In the genomic region with DNA sequence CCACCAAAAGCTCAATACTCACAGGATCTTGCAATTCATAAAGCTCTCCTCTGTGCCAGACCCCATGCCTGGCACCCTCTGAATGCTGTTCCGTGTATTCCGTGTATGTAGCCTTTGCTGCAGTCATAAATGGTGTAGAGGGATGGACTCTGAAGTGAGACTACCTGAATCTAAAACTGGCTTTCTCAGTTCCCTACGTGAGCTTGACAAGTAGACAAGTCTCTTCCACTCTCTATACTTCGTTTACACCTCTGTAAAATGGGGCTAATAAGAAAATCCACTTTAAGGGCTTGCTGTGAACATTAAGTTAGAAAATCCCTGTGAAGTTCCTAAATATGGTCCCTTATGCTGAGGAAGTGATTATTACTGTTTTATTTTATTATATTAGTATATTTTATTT, we compare ENCODE assay signal across 22 cellular contexts. TPM values are rescaled to one million over a fixed set of nuclear protein-coding genes. Genes with fewer than 3 reads are reported as not detected.
DNase-seq lines count a peak whose midpoint lies in the region; ATAC-seq, FAIRE-seq and TF ChIP-seq lines count a peak whose summit lies in the region.
"Had no signal": no experiment of that assay in that cellular context is flagged by ENCODE, and none has a peak within 500 bp of the region (broad histone marks: within the 10 kb centered on the region; RNA-seq: fewer than 3 reads in every experiment).

No MANE protein-coding gene starts in this region.

- no peak for ATAC-seq in HG02610 (IDR thresholded peaks at IDR 0.05; ENCODE audit: unreplicated experiment)
- ATAC-seq in GM21423 (IDR thresholded peaks at IDR 0.05; ENCODE audit: unreplicated experiment), result no peak
- ATAC-seq: HCT116 had no signal

- H3K4me3 ChIP-seq in OCI-LY1 (ENCODE audit: low read depth, low read length, poor library complexity, severe bottlenecking), result no peak overlapping the region
- H3K4me3 ChIP-seq: BLaER1, colonic mucosa had no signal

- H3K4me1 Mint-ChIP-seq in activated CD4-positive, alpha-beta memory T cell treated with anti-CD3 and anti-CD28 coated beads for 36 hours (ENCODE audit: low read depth), result peaks cover 76% of the 10 kb centered on the region
- H3K4me1 Mint-ChIP-seq in activated CD4-positive, alpha-beta memory T cell treated with anti-CD3 and anti-CD28 coated beads, Interleukin-2, amount 10 ng/mL, durations not matched to agents 7 days and 5 days, result peaks cover 53% of the 10 kb centered on the region
- H3K4me1 Mint-ChIP-seq: brain had no signal

- peak; percentile 33 for FAIRE-seq in GM19239 (lab: Jason Lieb, UNC)

- H3K27me3 ChIP-seq in OCI-LY1 (ENCODE audit: insufficient read depth, low read length), result no peaks in the 10 kb centered on the region
- H3K27me3 ChIP-seq: BLaER1, colonic mucosa had no signal

- H3K4me2 ChIP-seq in OCI-LY1 (ENCODE audit: low read length), result no peak overlapping the region
- H3K4me2 ChIP-seq: BLaER1 had no signal

- H3K9me2 ChIP-seq in OCI-LY1 (ENCODE audit: low read depth, low read length), result no peaks in the 10 kb centered on the region

- TF ChIP-seq CTCF in OCI-LY1 (IDR thresholded peaks at IDR 0.05; ENCODE audit: low read length), result no peak

- H4K20me1 ChIP-seq in OCI-LY1 (ENCODE audit: insufficient read depth, low read length), result no peaks in the 10 kb centered on the region
- H4K20me1 ChIP-seq: BLaER1 had no signal

- intact Hi-C loops in activated CD4-positive, alpha-beta memory T cell treated with anti-CD3 and anti-CD28 coated beads for 36 hours (cut with micrococcal nuclease), result no loop called here

- no peaks in the 10 kb centered on the region for H3K9me3 ChIP-seq in OCI-LY1 (ENCODE audit: low read length)
- H3K9me3 ChIP-seq: BLaER1, colonic mucosa had no signal

- H3K36me3 Mint-ChIP-seq in activated CD4-positive, alpha-beta memory T cell treated with anti-CD3 and anti-CD28 coated beads for 36 hours, result peaks cover 58% of the 10 kb centered on the region
- peaks cover 56% of the 10 kb centered on the region for H3K36me3 Mint-ChIP-seq in activated CD4-positive, alpha-beta memory T cell treated with anti-CD3 and anti-CD28 coated beads, Interleukin-2, amount 10 ng/mL, durations not matched to agents 7 days and 5 days (ENCODE audit: low read depth)

- no peak for DNase-seq in activated CD4-positive, alpha-beta memory T cell treated with anti-CD3 and anti-CD28 coated beads for 36 hours
- DNase-seq in activated CD4-positive, alpha-beta memory T cell treated with anti-CD3 and anti-CD28 coated beads, Interleukin-2, amount 10 ng/mL, durations not matched to agents 7 days and 5 days, result no peak
- DNase-seq in GM19239 (ENCODE audit: insufficient read length, low spot score), result no peak
- peak; percentile 14 for DNase-seq in stimulated activated CD8-positive, alpha-beta memory T cell treated with anti-CD3 and anti-CD28 coated beads, Interleukin-4, amount 100 ng/mL, for 48 hours
- no peak for DNase-seq in SHP77 (lab: John Stamatoyannopoulos, UW)
- DNase-seq: activated CD4-positive, alpha-beta T cell treated with anti-CD3 and anti-CD28 coated beads for 1 hour; colonic mucosa; foreskin melanocyte; midbrain; NCI-H146; NCI-H226; NK-92 treated with Interleukin-12 subunit alpha and Interleukin-12 subunit beta, amount 100 ng/mL, for 24 hours; stimulated activated CD4-positive, alpha-beta T cell treated with anti-CD3 and anti-CD28 coated beads, Interleukin-12 subunit alpha, Interleukin-12 subunit beta, amount 100 ng/mL, for 4 hours; stimulated activated naive CD4-positive, alpha-beta T cell; trophoblast cell had no signal

- peaks cover 15% of the 10 kb centered on the region for H3K79me2 ChIP-seq in OCI-LY1 (ENCODE audit: insufficient read depth, low read length)

- H3K4me1 ChIP-seq in OCI-LY1 (ENCODE audit: insufficient read depth, low read length, severe bottlenecking), result peaks cover 65% of the 10 kb centered on the region
- H3K4me1 ChIP-seq: colonic mucosa had no signal

- H3K36me3 ChIP-seq in OCI-LY1 (ENCODE audit: insufficient read depth, low read length), result peaks cover 28% of the 10 kb centered on the region; the same call in 1 of the 2 replicates
- H3K36me3 ChIP-seq: colonic mucosa had no signal

- CTCF ChIA-PET in activated CD4-positive, alpha-beta memory T cell treated with anti-CD3 and anti-CD28 coated beads for 36 hours (lab: Charles Lee), result no interaction called here
- CTCF ChIA-PET in activated CD4-positive, alpha-beta memory T cell treated with anti-CD3 and anti-CD28 coated beads, Interleukin-2, amount 10 ng/mL, durations not matched to agents 7 days and 5 days (lab: Charles Lee), result interaction anchor here (1.2 kb wide), 1 partner anchor 30 kb away, joined by 5 read pairs; no protein-coding TSS in a partner anchor

- no peak overlapping the region for H2AFZ ChIP-seq in OCI-LY1 (ENCODE audit: low read length)

- no peaks in the 10 kb centered on the region for H3K9me3 Mint-ChIP-seq in activated CD4-positive, alpha-beta memory T cell treated with anti-CD3 and anti-CD28 coated beads for 36 hours
- H3K9me3 Mint-ChIP-seq in activated CD4-positive, alpha-beta memory T cell treated with anti-CD3 and anti-CD28 coated beads, Interleukin-2, amount 10 ng/mL, durations not matched to agents 7 days and 5 days, result no peaks in the 10 kb centered on the region
- H3K9me3 Mint-ChIP-seq: brain had no signal

- POLR2A ChIA-PET in activated CD4-positive, alpha-beta memory T cell treated with anti-CD3 and anti-CD28 coated beads for 36 hours (lab: Charles Lee), result no interaction called here
- POLR2A ChIA-PET in activated CD4-positive, alpha-beta memory T cell treated with anti-CD3 and anti-CD28 coated beads, Interleukin-2, amount 10 ng/mL, durations not matched to agents 7 days and 5 days (lab: Charles Lee), result interaction anchor here (4.3 kb wide), 1 partner anchor 31 kb away, joined by 17 read pairs; the partner anchor contains the start of gene PPP1R16B

- H3K9ac ChIP-seq in OCI-LY1 (ENCODE audit: low read length), result no peak overlapping the region
- H3K9ac ChIP-seq: BLaER1 had no signal

- H3K27ac Mint-ChIP-seq in activated CD4-positive, alpha-beta memory T cell treated with anti-CD3 and anti-CD28 coated beads for 36 hours, result peak overlapping the region; percentile 21
- no peak overlapping the region for H3K27ac Mint-ChIP-seq in activated CD4-positive, alpha-beta memory T cell treated with anti-CD3 and anti-CD28 coated beads, Interleukin-2, amount 10 ng/mL, durations not matched to agents 7 days and 5 days
- H3K27ac Mint-ChIP-seq: activated naive CD8-positive, alpha-beta T cell; brain had no signal

- no peaks in the 10 kb centered on the region for H3K27me3 Mint-ChIP-seq in activated CD4-positive, alpha-beta memory T cell treated with anti-CD3 and anti-CD28 coated beads for 36 hours
- no peaks in the 10 kb centered on the region for H3K27me3 Mint-ChIP-seq in activated CD4-positive, alpha-beta memory T cell treated with anti-CD3 and anti-CD28 coated beads, Interleukin-2, amount 10 ng/mL, durations not matched to agents 7 days and 5 days
- H3K27me3 Mint-ChIP-seq: activated naive CD8-positive, alpha-beta T cell had no signal

- peaks cover 8% of the 10 kb centered on the region; the same call in 1 of the 2 replicates for H3F3A ChIP-seq in OCI-LY1 (ENCODE audit: insufficient read depth, low read length)

- H3K4me3 Mint-ChIP-seq in activated CD4-positive, alpha-beta memory T cell treated with anti-CD3 and anti-CD28 coated beads for 36 hours, result no peak overlapping the region
- H3K4me3 Mint-ChIP-seq in activated CD4-positive, alpha-beta memory T cell treated with anti-CD3 and anti-CD28 coated beads, Interleukin-2, amount 10 ng/mL, durations not matched to agents 7 days and 5 days, result no peak overlapping the region
- H3K4me3 Mint-ChIP-seq: activated naive CD8-positive, alpha-beta T cell; brain had no signal

- peak overlapping the region; percentile 74 for H3K27ac ChIP-seq in OCI-LY1 (ENCODE audit: low read depth, low read length, poor library complexity, severe bottlenecking)
- H3K27ac ChIP-seq: BLaER1, colonic mucosa had no signal

RNA-seq across cellular contexts. Expression of gene PPP1R16B, which starts 31.5 kb away (rescaled TPM):
- total RNA-seq in activated CD4-positive, alpha-beta memory T cell treated with anti-CD3 and anti-CD28 coated beads for 36 hours, result 100 to 1,000 TPM; 111 to 114 TPM
- 100 to 1,000 TPM; 113 to 119 TPM for total RNA-seq in activated CD4-positive, alpha-beta memory T cell treated with anti-CD3 and anti-CD28 coated beads, Interleukin-2, amount 10 ng/mL, durations not matched to agents 7 days and 5 days
